8 cellular contexts compared by ENCODE assay signal in the genomic region with DNA sequence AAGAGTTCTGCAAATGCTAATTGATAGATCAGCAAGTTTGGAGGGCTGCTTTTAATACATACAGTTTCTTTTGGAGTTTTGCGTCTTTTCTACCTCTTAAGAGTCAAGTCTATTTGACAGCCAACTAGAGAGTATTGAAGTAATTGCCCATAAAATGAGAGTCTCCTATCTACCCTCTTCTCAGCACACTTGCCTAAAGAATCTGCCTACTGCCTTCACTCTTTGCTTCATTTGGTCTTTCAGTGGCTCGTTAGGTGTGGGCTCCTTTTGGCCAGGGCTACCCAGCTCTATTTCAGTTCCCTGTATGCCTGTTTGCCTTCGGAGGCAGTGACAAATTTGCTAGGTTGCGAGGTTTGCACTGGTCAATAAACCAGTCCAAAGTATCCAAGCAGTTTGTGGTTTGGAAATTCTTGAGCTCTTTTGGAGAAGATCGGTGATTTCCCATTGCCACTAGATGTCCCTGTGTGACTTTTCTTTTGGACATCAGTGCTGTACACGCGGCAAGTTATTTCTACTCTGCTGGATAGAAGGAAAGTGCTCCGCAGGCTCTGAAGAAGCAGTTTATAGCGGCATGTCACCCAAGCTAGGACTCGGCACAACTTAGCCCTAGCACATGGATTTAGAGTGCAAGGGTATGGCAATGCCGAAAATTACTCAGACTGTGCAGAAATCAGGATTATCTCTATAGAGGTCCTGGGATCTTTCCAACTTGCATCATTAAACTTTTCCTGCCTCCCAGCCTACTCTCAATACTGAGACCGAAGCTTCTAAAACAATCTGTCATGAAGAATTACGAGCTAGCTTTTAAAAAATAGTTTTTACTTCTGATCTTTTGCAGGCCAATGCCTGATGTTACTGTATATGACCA. TPM values are rescaled to one million over a fixed set of nuclear protein-coding genes. Genes with fewer than 3 reads are reported as not detected.
A peak's percentile ranks its signal among the peaks of the same experiment; 100 is the strongest.
DNase-seq lines count a peak whose midpoint lies in the region; ATAC-seq and TF ChIP-seq lines count a peak whose summit lies in the region.

No MANE protein-coding gene starts in this region.

- DNase-seq in ELR (ENCODE audit: low read depth) (peak; percentile 51), NCI-H1417 treated with DMSO at 0.1 percent for 48 hours (lab: John Stamatoyannopoulos, UW) (peak; percentile 85), anterior cingulate cortex (lab: John Stamatoyannopoulos, UW) (peak in 45 of 58 donors; percentile 4 to 77 (median 27)), iPS-NIHi11 (ENCODE audit: low spot score) (peak; percentile 65), superior temporal gyrus (ENCODE audit: extremely low spot score) (peak; percentile 88), spleen (no peak), glutamatergic neuron (no peak)

- H3K9me3 ChIP-seq in spleen, result no peaks in the 10 kb centered on the region

- no peak overlapping the region for H3K27ac ChIP-seq in spleen

- WGBS in spleen, 5 donors, result 44 to 60% (median 51%) methylated on average over 12 to 13 of the region's 13 CpGs

- no peaks in the 10 kb centered on the region for H3K36me3 Mint-ChIP-seq in glutamatergic neuron (ENCODE audit: unreplicated experiment)

- no peak for TF ChIP-seq POLR2A in spleen (IDR thresholded peaks at IDR 0.05)

- no peak for ATAC-seq in GM21447 (IDR thresholded peaks at IDR 0.05; ENCODE audit: unreplicated experiment)

- no peaks in the 10 kb centered on the region for H3K27me3 ChIP-seq in spleen (replicated peaks in 1 of 7)

- H3K4me1 Mint-ChIP-seq in glutamatergic neuron (ENCODE audit: low read depth, unreplicated experiment), result no peaks in the 10 kb centered on the region

- intact Hi-C loops in spleen (cut with DNase I; ENCODE audit: low total_unique reads), result no loop called here

- H3K36me3 ChIP-seq in spleen, result no peaks in the 10 kb centered on the region

- no peaks in the 10 kb centered on the region for H3K4me1 ChIP-seq in spleen

- H3K4me3 Mint-ChIP-seq in glutamatergic neuron (ENCODE audit: unreplicated experiment), result no peak overlapping the region

- H3K27ac Mint-ChIP-seq in glutamatergic neuron (ENCODE audit: unreplicated experiment), result no peak overlapping the region

- H3K4me3 ChIP-seq in spleen, result no peak overlapping the region

- H3K9me3 Mint-ChIP-seq in glutamatergic neuron (ENCODE audit: unreplicated experiment), result no peaks in the 10 kb centered on the region

- TF ChIP-seq CTCF in spleen (IDR thresholded peaks at IDR 0.05 in 8 of 11, conservative IDR thresholded peaks at IDR 0.05 in 3 of 11) (no peak), glutamatergic neuron (IDR thresholded peaks at IDR 0.05; ENCODE audit: partially characterized antibody, unreplicated experiment) (no peak)

- no peaks in the 10 kb centered on the region for H3K27me3 Mint-ChIP-seq in glutamatergic neuron (ENCODE audit: unreplicated experiment)

RNA-seq across cellular contexts. Expression of a gene that starts 38.6 kb away (rescaled TPM):
- total RNA-seq in spleen (1 to 10 TPM; 1.4 to 9.6 (median 5.9) TPM), glutamatergic neuron (ENCODE audit: unreplicated experiment) (5.7 TPM)
- 1 to 10 TPM; 2.0 to 5.5 (median 5.3) TPM for polyA plus RNA-seq in spleen

Comparison
In these comparisons a context has a peak if more than half of its experiments do, and no peak if none do; other contexts are left out.
1. DNase-seq: peak in ELR (single experiment), NCI-H1417 treated with DMSO at 0.1 percent for 48 hours (single experiment), anterior cingulate cortex (45 of 58), iPS-NIHi11 (single experiment) and superior temporal gyrus (single experiment); none in spleen (single experiment) and glutamatergic neuron (single experiment).